In genomic region chr15:63042879-63043340, GRCh38 we compare ENCODE assay signal across 8 cellular contexts. TPM values are rescaled to one million over a fixed set of nuclear protein-coding genes. Genes with fewer than 3 reads are reported as not detected.
DNase-seq lines count a peak whose midpoint lies in the region; ATAC-seq and TF ChIP-seq lines count a peak whose summit lies in the region.

No MANE protein-coding gene starts in this region.

- DNase-seq in GM13977 (ENCODE audit: low spot score) (peak; percentile 49), heart right ventricle (no peak), retina (peak; percentile 54), activated gamma-delta T cell treated with Interleukin-2 at 50 U/mL for 16 hours (no peak), Ammon's horn (ENCODE audit: low spot score) (no peak), NCI-H2029 treated with DMSO at 0.1 percent for 48 hours (lab: John Stamatoyannopoulos, UW) (no peak)
- no peak for DNase-seq in activated CD4-positive, alpha-beta memory T cell treated with anti-CD3 and anti-CD28 coated beads for 36 hours

- intact Hi-C loops in activated CD4-positive, alpha-beta memory T cell treated with anti-CD3 and anti-CD28 coated beads for 36 hours (cut with micrococcal nuclease) = loop anchor here (10.0 kb wide), 1 partner anchor 232 kb away; the partner anchor contains the start of gene APH1B
- intact Hi-C loops in heart right ventricle (cut with DNase I) = loop anchor here in 8 of 10 donors (1.0 to 10.0 kb wide), 10 partner anchors 42 to 362 kb away; no protein-coding TSS in a partner anchor

- WGBS in heart right ventricle, 2 donors = 0 to 1% methylated on average over 31 of the region's 31 CpGs

- H3K4me3 ChIP-seq in heart right ventricle = peak overlapping the region; percentile 66 to 92 (median 80)

- H3K27ac ChIP-seq in heart right ventricle = peak overlapping the region; percentile 90 to 100 (median 98)

- H3K36me3 ChIP-seq in heart right ventricle = peaks cover 0 to 35% (median 25%) of the 10 kb centered on the region in 9 donors

- H3K4me1 ChIP-seq in heart right ventricle = peaks cover 4 to 48% (median 19%) of the 10 kb centered on the region in 9 donors

- in situ Hi-C loops in GM13977 (cut with MboI; ENCODE audit: low pct_unique_long_range_greater_than_20kb, low sequenced_read_pairs, unreplicated experiment) = no loop called here

- H3K4me3 Mint-ChIP-seq in activated CD4-positive, alpha-beta memory T cell treated with anti-CD3 and anti-CD28 coated beads for 36 hours = peak overlapping the region; percentile 48

- H3K27me3 Mint-ChIP-seq in activated CD4-positive, alpha-beta memory T cell treated with anti-CD3 and anti-CD28 coated beads for 36 hours = peaks cover 54% of the 10 kb centered on the region

- H3K27me3 ChIP-seq in heart right ventricle = peaks cover 0 to 81% (median 0%) of the 10 kb centered on the region in 7 donors

- no peaks in the 10 kb centered on the region for H3K9me3 ChIP-seq in heart right ventricle

- CTCF ChIA-PET in activated CD4-positive, alpha-beta memory T cell treated with anti-CD3 and anti-CD28 coated beads for 36 hours (lab: Charles Lee) = interaction anchor here (7.9 kb wide), 1 partner anchor 48 kb away, joined by 154 read pairs; no protein-coding TSS in a partner anchor

- ATAC-seq in heart right ventricle = peak in 5 of 8 donors; percentile 0 to 16 (median 3)
- no peak for ATAC-seq in GM18520 (IDR thresholded peaks at IDR 0.05; ENCODE audit: unreplicated experiment)

- no peak for TF ChIP-seq CTCF in GM13977 (IDR thresholded peaks at IDR 0.05; ENCODE audit: extremely low read depth, insufficient read depth, missing control alignments)
- TF ChIP-seq CTCF in heart right ventricle (IDR thresholded peaks at IDR 0.05) = no peak

- POLR2A ChIA-PET in activated CD4-positive, alpha-beta memory T cell treated with anti-CD3 and anti-CD28 coated beads for 36 hours (lab: Charles Lee) = no interaction called here

- H3K4me1 Mint-ChIP-seq in activated CD4-positive, alpha-beta memory T cell treated with anti-CD3 and anti-CD28 coated beads for 36 hours (ENCODE audit: low read depth) = peaks cover 8% of the 10 kb centered on the region

- no peaks in the 10 kb centered on the region for H3K36me3 Mint-ChIP-seq in activated CD4-positive, alpha-beta memory T cell treated with anti-CD3 and anti-CD28 coated beads for 36 hours

- no peaks in the 10 kb centered on the region for H3K9me3 Mint-ChIP-seq in activated CD4-positive, alpha-beta memory T cell treated with anti-CD3 and anti-CD28 coated beads for 36 hours

- H3K27ac Mint-ChIP-seq in activated CD4-positive, alpha-beta memory T cell treated with anti-CD3 and anti-CD28 coated beads for 36 hours = no peak overlapping the region

RNA-seq across cellular contexts. Expression of gene TPM1, which starts 0.4 kb away (rescaled TPM):
- total RNA-seq in activated CD4-positive, alpha-beta memory T cell treated with anti-CD3 and anti-CD28 coated beads for 36 hours = 10 to 100 TPM; 10.8 to 11.4 TPM
- total RNA-seq in heart right ventricle = over 10,000 TPM; 11,955 to 17,571 (median 14,403) TPM
- polyA plus RNA-seq in heart right ventricle = over 10,000 TPM; 10,066 to 18,091 TPM

Comparison
In these comparisons a context has a peak if more than half of its experiments do, and no peak if none do; other contexts are left out.
1. DNase-seq: peak in GM13977 (single experiment) and retina (single experiment); none in activated CD4-positive, alpha-beta memory T cell treated with anti-CD3 and anti-CD28 coated beads for 36 hours (single experiment), heart right ventricle (0 of 2), activated gamma-delta T cell treated with Interleukin-2 at 50 U/mL for 16 hours (single experiment), Ammon's horn (single experiment) and NCI-H2029 treated with DMSO at 0.1 percent for 48 hours (single experiment).
2. RNA of gene TPM1, which starts 0.4 kb away (total RNA-seq): 11,955 to 17,571 TPM in heart right ventricle; 10.8 to 11.4 TPM in activated CD4-positive, alpha-beta memory T cell treated with anti-CD3 and anti-CD28 coated beads for 36 hours; every median in the first group is over 100 times any median in the second.